Comparison of ENCODE assay signal across 12 cellular contexts in genomic region chr15:40512440-40512839, GRCh38. TPM values are rescaled to one million over a fixed set of nuclear protein-coding genes. Genes with fewer than 3 reads are reported as not detected.
DNase-seq lines count a peak whose midpoint lies in the region; ATAC-seq and TF ChIP-seq lines count a peak whose summit lies in the region.
"Had no signal": no experiment of that assay in that cellular context is flagged by ENCODE, and none has a peak within 500 bp of the region (broad histone marks: within the 10 kb centered on the region; RNA-seq: fewer than 3 reads in every experiment).

No MANE protein-coding gene starts in this region.

- H3K27me3 Mint-ChIP-seq in activated T-cell treated with anti-CD3 and anti-CD28 coated beads, Interleukin-2, amount 50 U/mL, for 24 hours = peaks cover 70% of the 10 kb centered on the region
- peaks cover 60% of the 10 kb centered on the region for H3K27me3 Mint-ChIP-seq in T-helper 17 cell

- in situ Hi-C loops in gastrocnemius medialis (cut with MboI; ENCODE audit: low sequenced_read_pairs in 4 of 4) = loop anchor here in 3 of 4 donors (10.0 to 25.0 kb wide), 3 partner anchors 62 to 375 kb away; partner anchors contain the start of genes RAD51 (in 1 of the 3) and VPS18 (in 1 of the 3)

- intact Hi-C loops in gastrocnemius medialis (cut with DNase I; ENCODE audit: low total_unique reads) = no loop called here

- no peaks in the 10 kb centered on the region for H3K9me3 ChIP-seq in T-helper 17 cell (ENCODE audit: control insufficient read depth, low read length, poor library complexity, severe bottlenecking)
- H3K9me3 ChIP-seq in gastrocnemius medialis = no peaks in the 10 kb centered on the region
- H3K9me3 ChIP-seq: colonic mucosa had no signal

- TF ChIP-seq CTCF in epithelial cell of esophagus (IDR thresholded peaks at IDR 0.05; ENCODE audit: insufficient read depth, low read depth, low read length, missing control alignments) (no peak), gastrocnemius medialis (IDR thresholded peaks at IDR 0.05 in 4 of 5, conservative IDR thresholded peaks at IDR 0.05 in 1 of 5) (no peak)

- H3K27ac Mint-ChIP-seq in activated T-cell treated with anti-CD3 and anti-CD28 coated beads, Interleukin-2, amount 50 U/mL, for 24 hours = no peak overlapping the region
- H3K27ac Mint-ChIP-seq in T-helper 17 cell = no peak overlapping the region

- no peaks in the 10 kb centered on the region for H3K36me3 ChIP-seq in gastrocnemius medialis
- H3K36me3 ChIP-seq: colonic mucosa had no signal

- H3K27me3 ChIP-seq in gastrocnemius medialis = no peaks in the 10 kb centered on the region
- H3K27me3 ChIP-seq: colonic mucosa had no signal

- H3K4me3 Mint-ChIP-seq in activated T-cell treated with anti-CD3 and anti-CD28 coated beads, Interleukin-2, amount 50 U/mL, for 24 hours = peak overlapping the region; percentile 40
- peak overlapping the region; percentile 90 for H3K4me3 Mint-ChIP-seq in T-helper 17 cell

- H3K4me1 Mint-ChIP-seq in activated T-cell treated with anti-CD3 and anti-CD28 coated beads, Interleukin-2, amount 50 U/mL, for 24 hours (ENCODE audit: low read depth) = peaks cover 14% of the 10 kb centered on the region
- H3K4me1 Mint-ChIP-seq in T-helper 17 cell = peaks cover 21% of the 10 kb centered on the region

- no peak for DNase-seq in activated T-cell treated with anti-CD3 and anti-CD28 coated beads, Interleukin-2, amount 50 U/mL, for 24 hours
- no peak for DNase-seq in activated T-cell treated with anti-CD3 and anti-CD28 coated beads, Interleukin-2, amount 50 U/mL, for 1 hour
- no peak for DNase-seq in T-helper 17 cell
- peak; percentile 59 for DNase-seq in epithelial cell of esophagus (ENCODE audit: low read depth)
- no peak for DNase-seq in gastrocnemius medialis
- no peak for DNase-seq in stimulated activated CD4-positive, alpha-beta T cell treated with anti-CD3 and anti-CD28 coated beads, Interleukin-1b, Interleukin-23, amount 100 ng/mL, for 48 hours
- DNase-seq: activated gamma-delta T cell, colonic mucosa, NCI-H1092, small intestine had no signal

- ATAC-seq in T-helper 17 cell = no peak
- no peak for ATAC-seq in gastrocnemius medialis
- ATAC-seq in HG03565 (IDR thresholded peaks at IDR 0.05; ENCODE audit: unreplicated experiment) = no peak
- ATAC-seq in HG02938 (IDR thresholded peaks at IDR 0.05; ENCODE audit: unreplicated experiment) = no peak

- H3K4me3 ChIP-seq in epithelial cell of esophagus (ENCODE audit: low read length) = no peak overlapping the region
- H3K4me3 ChIP-seq in gastrocnemius medialis = no peak overlapping the region

- no peaks in the 10 kb centered on the region for H3K9me3 Mint-ChIP-seq in activated T-cell treated with anti-CD3 and anti-CD28 coated beads, Interleukin-2, amount 50 U/mL, for 24 hours

- H3K27ac ChIP-seq in gastrocnemius medialis = peak overlapping the region; percentile 68 to 81 (median 74)
- H3K27ac ChIP-seq: colonic mucosa had no signal

- no peak for TF ChIP-seq POLR2A in gastrocnemius medialis (IDR thresholded peaks at IDR 0.05)

- H3K4me1 ChIP-seq in gastrocnemius medialis = peaks cover 3 to 10% of the 10 kb centered on the region in 2 donors
- H3K4me1 ChIP-seq: colonic mucosa had no signal

- no peaks in the 10 kb centered on the region for H3K36me3 Mint-ChIP-seq in activated T-cell treated with anti-CD3 and anti-CD28 coated beads, Interleukin-2, amount 50 U/mL, for 24 hours (ENCODE audit: low read depth)
- H3K36me3 Mint-ChIP-seq in T-helper 17 cell (ENCODE audit: low read depth) = peaks cover 13% of the 10 kb centered on the region

RNA-seq across cellular contexts. Expression of gene CHST14, which starts 41.7 kb away (rescaled TPM):
- total RNA-seq in T-helper 17 cell (1 to 10 TPM; 4.4 to 7.5 TPM), gastrocnemius medialis (1 to 10 TPM; 3.0 to 5.2 (median 3.9) TPM)

RNA-seq across cellular contexts. Expression of gene CCDC32, which starts 52.4 kb away (rescaled TPM):
- total RNA-seq in T-helper 17 cell (10 to 100 TPM; 20.9 to 28.5 TPM), gastrocnemius medialis (10 to 100 TPM; 11.9 to 24.2 (median 17.2) TPM)

RNA-seq across cellular contexts. Expression of gene RPUSD2, which starts 56.7 kb away (rescaled TPM):
- 10 to 100 TPM in 1 of 2 donors, 1 to 10 TPM in 1; 9.1 to 15.1 TPM for total RNA-seq in T-helper 17 cell
- total RNA-seq in gastrocnemius medialis = 1 to 10 TPM; 4.5 to 9.1 (median 6.5) TPM
